Comparison of ENCODE assay signal across 22 cellular contexts in genomic region chr12:109473006-109473405, GRCh38.
"Had no signal": no experiment of that assay in that cellular context is flagged by ENCODE, and none has a peak within 500 bp of the region (broad histone marks: within the 10 kb centered on the region; RNA-seq: fewer than 3 reads in every experiment).

No MANE protein-coding gene starts in this region.

- H3K9me3 ChIP-seq: psoas muscle, testis, uterus had no signal

- H3K36me3 Mint-ChIP-seq: naive B cell had no signal

- H3K4me3 ChIP-seq: psoas muscle, SK-N-MC, testis, uterus had no signal

- H3K36me3 ChIP-seq: uterus had no signal

- H3K27me3 Mint-ChIP-seq: dendritic cell treated with granulocyte-macrophage colony-stimulating factor and Interleukin-4, amounts not matched to agents 40 ng/mL and 50 ng/mL, for 4 days; naive B cell had no signal

- ATAC-seq: activated CD8-positive, alpha-beta T cell treated with anti-CD3 and anti-CD28 coated beads, Interleukin-2, amount 10 ng/mL, durations not matched to agents 7 days and 5 days; esophagus mucosa; foreskin keratinocyte; left ventricle myocardium superior; psoas muscle; stimulated activated naive CD8-positive, alpha-beta T cell treated with anti-CD3 and anti-CD28 coated beads, Interleukin-15, Interleukin-2, amounts not matched to agents 100 U/mL and 50 U/mL, for 24 hours had no signal

- H3K27ac Mint-ChIP-seq: activated CD8-positive, alpha-beta T cell treated with anti-CD3 and anti-CD28 coated beads, Interleukin-2, amount 10 ng/mL, durations not matched to agents 7 days and 5 days; activated naive CD4-positive, alpha-beta T cell treated with anti-CD3 and anti-CD28 coated beads for 36 hours; activated T-helper 1 cell treated with anti-CD3 and anti-CD28 coated beads, Interleukin-12 subunit alpha, Interleukin-12 subunit beta, Interleukin-2, Interleukin-4 antibody, amounts not matched to agents 30 ng/mL and 10 ng/mL and 1 ng/mL, durations not matched to agents 14 hours and 24 hours and 36 hours; dendritic cell treated with granulocyte-macrophage colony-stimulating factor and Interleukin-4, amounts not matched to agents 40 ng/mL and 50 ng/mL, for 4 days; naive B cell; T-helper 1 cell treated with Interleukin-12 subunit alpha and Interleukin-12 subunit beta and Interleukin-4 antibody, amounts not matched to agents 30 μg/mL and 1 μg/mL, for 36 hours had no signal

- H3K27ac ChIP-seq: foreskin keratinocyte, psoas muscle, SK-N-MC, testis had no signal

- DNase-seq: activated CD4-positive, alpha-beta T cell treated with anti-CD3 and anti-CD28 coated beads for 4 hours; activated CD8-positive, alpha-beta memory T cell treated with anti-CD3 and anti-CD28 coated beads, Interleukin-2, amount 50 U/mL, for 48 hours; activated CD8-positive, alpha-beta T cell treated with anti-CD3 and anti-CD28 coated beads, Interleukin-2, amount 10 ng/mL, durations not matched to agents 7 days and 5 days; activated naive CD4-positive, alpha-beta T cell treated with anti-CD3 and anti-CD28 coated beads for 36 hours; central memory CD4-positive, alpha-beta T cell; foreskin keratinocyte; head of caudate nucleus; islet precursor cell; left ventricle myocardium superior; midbrain; naive B cell; psoas muscle; stimulated activated CD4-positive, alpha-beta T cell treated with anti-CD3 and anti-CD28 coated beads, Interleukin-4, amount 100 ng/mL, for 1 hour; stimulated activated CD8-positive, alpha-beta memory T cell treated with anti-CD3 and anti-CD28 coated beads, Interleukin-4, amount 100 ng/mL, for 48 hours; stimulated activated naive CD8-positive, alpha-beta T cell treated with anti-CD3 and anti-CD28 coated beads, Interleukin-15, Interleukin-2, amounts not matched to agents 100 U/mL and 50 U/mL, for 24 hours; testis; uterus had no signal

- H3K4me3 Mint-ChIP-seq: activated CD8-positive, alpha-beta T cell treated with anti-CD3 and anti-CD28 coated beads, Interleukin-2, amount 10 ng/mL, durations not matched to agents 7 days and 5 days; activated naive CD4-positive, alpha-beta T cell treated with anti-CD3 and anti-CD28 coated beads for 36 hours; activated T-helper 1 cell treated with anti-CD3 and anti-CD28 coated beads, Interleukin-12 subunit alpha, Interleukin-12 subunit beta, Interleukin-2, Interleukin-4 antibody, amounts not matched to agents 30 ng/mL and 10 ng/mL and 1 ng/mL, durations not matched to agents 14 hours and 24 hours and 36 hours; dendritic cell treated with granulocyte-macrophage colony-stimulating factor and Interleukin-4, amounts not matched to agents 40 ng/mL and 50 ng/mL, for 4 days; naive B cell; T-helper 1 cell treated with Interleukin-12 subunit alpha and Interleukin-12 subunit beta and Interleukin-4 antibody, amounts not matched to agents 30 μg/mL and 1 μg/mL, for 36 hours had no signal

- H3K27me3 ChIP-seq: foreskin keratinocyte, testis, uterus had no signal

- H3K9me3 Mint-ChIP-seq: activated naive CD4-positive, alpha-beta T cell treated with anti-CD3 and anti-CD28 coated beads for 36 hours; activated T-helper 1 cell treated with anti-CD3 and anti-CD28 coated beads, Interleukin-12 subunit alpha, Interleukin-12 subunit beta, Interleukin-2, Interleukin-4 antibody, amounts not matched to agents 30 ng/mL and 10 ng/mL and 1 ng/mL, durations not matched to agents 14 hours and 24 hours and 36 hours; dendritic cell treated with granulocyte-macrophage colony-stimulating factor and Interleukin-4, amounts not matched to agents 40 ng/mL and 50 ng/mL, for 4 days; naive B cell; T-helper 1 cell treated with Interleukin-12 subunit alpha and Interleukin-12 subunit beta and Interleukin-4 antibody, amounts not matched to agents 30 μg/mL and 1 μg/mL, for 36 hours had no signal
